Comparison of ENCODE assay signal across 9 cellular contexts in the genomic region with DNA sequence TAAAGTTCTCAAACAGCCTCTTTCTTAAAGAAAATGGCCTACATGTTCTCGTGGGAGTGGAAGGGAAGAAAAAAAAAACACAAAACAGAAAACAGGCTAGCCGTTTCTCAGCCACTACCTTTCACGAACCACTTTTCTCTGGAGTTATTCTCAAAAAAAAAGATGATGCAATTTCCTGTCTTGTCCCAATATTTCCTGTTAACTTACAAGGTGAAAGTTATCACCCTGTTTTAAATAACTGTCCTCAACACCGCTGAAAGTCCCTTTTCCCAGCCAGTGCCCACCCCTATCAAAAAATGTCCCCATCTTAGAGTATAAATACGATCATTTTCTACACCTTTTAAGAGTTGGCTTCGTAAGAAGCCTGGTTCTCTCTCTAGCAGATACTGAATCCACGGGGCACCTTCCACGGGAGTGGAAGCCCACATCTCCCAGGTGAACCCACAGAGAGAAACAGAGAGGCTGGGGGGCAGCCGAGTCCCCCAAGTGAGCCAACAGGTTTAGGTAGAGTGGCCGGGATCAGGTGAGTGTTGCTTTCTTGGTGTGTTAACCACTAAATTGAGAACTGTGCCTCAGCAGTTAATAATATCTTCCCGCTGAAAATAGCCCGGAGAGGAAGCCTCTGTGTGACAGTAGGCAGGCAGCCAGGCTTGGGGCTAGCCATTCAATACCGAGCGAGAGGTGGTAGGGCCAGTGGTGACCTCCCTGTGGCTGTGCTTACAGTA. TPM values are rescaled to one million over a fixed set of nuclear protein-coding genes. Genes with fewer than 3 reads are reported as not detected.
DNase-seq lines count a peak whose midpoint lies in the region; ATAC-seq, FAIRE-seq and TF ChIP-seq lines count a peak whose summit lies in the region.
"Had no signal": no experiment of that assay in that cellular context is flagged by ENCODE, and none has a peak within 500 bp of the region (broad histone marks: within the 10 kb centered on the region; RNA-seq: fewer than 3 reads in every experiment).

No MANE protein-coding gene starts in this region.

- peak overlapping the region; percentile 65 for H3K27ac ChIP-seq in layer of hippocampus (ENCODE audit: low read depth, low read length)
- peak overlapping the region; percentile 88 to 98 (median 92) for H3K27ac ChIP-seq in transverse colon

- no peaks in the 10 kb centered on the region for H3K9me3 ChIP-seq in transverse colon

- DNase-seq in Ammon's horn (ENCODE audit: low spot score) (peak; percentile 61), GM19239 (ENCODE audit: insufficient read length, low spot score) (no peak), transverse colon (peak; percentile 65), frontal cortex (ENCODE audit: low spot score in 2 of 2) (no peak)
- no peak for DNase-seq in activated CD8-positive, alpha-beta memory T cell treated with anti-CD3 and anti-CD28 coated beads, Interleukin-2, amount 50 U/mL, for 4 hours

- H3K9me3 Mint-ChIP-seq in activated T-helper 17 cell treated with anti-CD3 and anti-CD28 coated beads, Interleukin-2, amount 50 U/mL, for 72 hours: no peaks in the 10 kb centered on the region

- TF ChIP-seq CTCF in transverse colon (IDR thresholded peaks at IDR 0.05): no peak

- in situ Hi-C loops in transverse colon (cut with MboI; ENCODE audit: low pct_ligation_motif_present in 1 of 4, low pct_unique_long_range_greater_than_20kb in 1 of 4, low sequenced_read_pairs in 3 of 4): no loop called here

- H3K27ac Mint-ChIP-seq in activated T-helper 17 cell treated with anti-CD3 and anti-CD28 coated beads, Interleukin-2, amount 50 U/mL, for 72 hours: peak overlapping the region; percentile 90

- peaks cover 73% of the 10 kb centered on the region for H3K36me3 Mint-ChIP-seq in activated T-helper 17 cell treated with anti-CD3 and anti-CD28 coated beads, Interleukin-2, amount 50 U/mL, for 72 hours (ENCODE audit: low read depth)

- H3K4me1 ChIP-seq in transverse colon: peaks cover 84 to 99% (median 94%) of the 10 kb centered on the region in 4 donors

- H3K4me1 Mint-ChIP-seq in activated T-helper 17 cell treated with anti-CD3 and anti-CD28 coated beads, Interleukin-2, amount 50 U/mL, for 72 hours: peaks cover 67% of the 10 kb centered on the region

- intact Hi-C loops in transverse colon (cut with DNase I; ENCODE audit: low total_unique reads): no loop called here

- no peaks in the 10 kb centered on the region for H3K27me3 Mint-ChIP-seq in activated T-helper 17 cell treated with anti-CD3 and anti-CD28 coated beads, Interleukin-2, amount 50 U/mL, for 72 hours

- H3K27me3 ChIP-seq in layer of hippocampus (ENCODE audit: control insufficient read depth, insufficient read depth, low read length) (no peaks in the 10 kb centered on the region), transverse colon (no peaks in the 10 kb centered on the region)

- TF ChIP-seq POLR2A in transverse colon (IDR thresholded peaks at IDR 0.05): no peak

- peak overlapping the region in 1 of 4 donors; percentile 5 for H3K4me3 ChIP-seq in transverse colon

- WGBS in transverse colon (ENCODE audit: low coverage in 1 of 2), 2 donors: 46 to 53% methylated on average over 7 to 14 of the region's 14 CpGs

- H3K4me3 Mint-ChIP-seq in activated T-helper 17 cell treated with anti-CD3 and anti-CD28 coated beads, Interleukin-2, amount 50 U/mL, for 72 hours: peak overlapping the region; percentile 90

- ATAC-seq in HG03520 (IDR thresholded peaks at IDR 0.05; ENCODE audit: unreplicated experiment): peak; percentile 48
- ATAC-seq in activated T-helper 17 cell treated with anti-CD3 and anti-CD28 coated beads, Interleukin-2, amount 50 U/mL, for 72 hours (replicated peaks): no peak

- FAIRE-seq in GM19239 (lab: Jason Lieb, UNC) (peak; percentile 98), frontal cortex (lab: Jason Lieb, UNC) (no peak)
- FAIRE-seq: bronchial epithelial cell had no signal

- TF ChIP-seq EP300 in transverse colon (IDR thresholded peaks at IDR 0.05; ENCODE audit: low read depth): no peak

- no peaks in the 10 kb centered on the region for H3K36me3 ChIP-seq in transverse colon

RNA-seq across cellular contexts. Expression of a gene that starts 15.9 kb away (rescaled TPM):
- 10 to 100 TPM; 23.4 to 40.7 TPM for total RNA-seq in activated T-helper 17 cell treated with anti-CD3 and anti-CD28 coated beads, Interleukin-2, amount 50 U/mL, for 72 hours
- 100 to 1,000 TPM in 1 of 4 donors, 10 to 100 TPM in 3; 76.0 to 199 (median 77.1) TPM for total RNA-seq in transverse colon
- 14.7 TPM for total RNA-seq in frontal cortex

Comparison
In these comparisons a context has a peak if more than half of its experiments do, and no peak if none do; other contexts are left out.
1. DNase-seq: peak in Ammon's horn (single experiment) and transverse colon (single experiment); none in GM19239 (single experiment), activated CD8-positive, alpha-beta memory T cell treated with anti-CD3 and anti-CD28 coated beads, Interleukin-2, amount 50 U/mL, for 4 hours (single experiment) and frontal cortex (0 of 2).